12 cellular contexts compared by ENCODE assay signal in the genomic region with DNA sequence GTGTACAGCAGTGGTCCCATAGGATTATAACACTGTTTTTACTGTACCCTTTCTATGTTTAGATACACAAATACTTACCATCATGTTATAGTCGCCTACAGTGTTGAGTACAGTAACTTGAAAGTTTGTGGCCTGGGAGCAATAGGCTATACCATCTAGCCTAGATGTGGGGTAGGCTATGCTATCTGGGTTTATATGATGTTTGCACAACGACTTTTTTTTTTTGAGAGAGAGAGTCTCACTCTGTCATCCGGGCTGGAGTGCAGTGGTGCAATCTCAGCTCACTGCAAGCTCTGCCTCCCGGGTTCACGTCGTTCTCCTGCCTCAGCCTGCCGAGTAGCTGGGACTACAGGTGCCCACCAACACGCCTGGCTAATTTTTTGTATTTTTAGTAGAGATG. TPM values are rescaled to one million over a fixed set of nuclear protein-coding genes. Genes with fewer than 3 reads are reported as not detected.
DNase-seq lines count a peak whose midpoint lies in the region; ATAC-seq, FAIRE-seq and TF ChIP-seq lines count a peak whose summit lies in the region.
"Not testable (repeated sequence)": the region's sequence is repeated elsewhere in the genome, so short reads cannot be mapped to it uniquely, and the experiment has no call there.
"Had no signal": no experiment of that assay in that cellular context is flagged by ENCODE, and none has a peak within 500 bp of the region (broad histone marks: within the 10 kb centered on the region; RNA-seq: fewer than 3 reads in every experiment).

No MANE protein-coding gene starts in this region.

- not testable (repeated sequence) for H3K4me3 ChIP-seq in GM12878; mesenchymal stem cell (ENCODE audit: insufficient read depth in 1 of 2, low read depth in 1 of 2, low read length in 2 of 2); psoas muscle

- RAD21 ChIA-PET in GM12878 (lab: Charles Lee; ENCODE audit: unreplicated experiment) = not testable (repeated sequence)

- FAIRE-seq in GM12878 (lab: Jason Lieb, UNC) = not testable (repeated sequence)

- not testable (repeated sequence) for H2BK12ac ChIP-seq in mesenchymal stem cell (ENCODE audit: low read length in 2 of 2)

- CTCF ChIA-PET in GM12878 (lab: Yijun Ruan, JAX) = not testable (repeated sequence)

- H4K20me1 ChIP-seq in GM12878 (ENCODE audit: control insufficient read depth, insufficient read depth) = not testable (repeated sequence)

- POLR2A ChIA-PET in GM12878 (lab: Charles Lee) = interaction anchor here (0.7 kb wide), 1 partner anchor 256 kb away, joined by 3 read pairs; no protein-coding TSS in a partner anchor

- H3K9me3 ChIP-seq in T-helper 17 cell (ENCODE audit: control insufficient read depth, low read length, poor library complexity, severe bottlenecking); GM12878 (replicated peaks; ENCODE audit: control insufficient read depth, insufficient read depth, low read length); mesenchymal stem cell (ENCODE audit: control insufficient read depth, low read length); psoas muscle: not testable (repeated sequence)

- H3K36me3 ChIP-seq in GM12878 (ENCODE audit: control insufficient read depth in 2 of 2, insufficient read depth in 2 of 2, low read length in 1 of 2) (peaks cover 8 to 49% of the 10 kb centered on the region in 2 experiments), mesenchymal stem cell (ENCODE audit: control insufficient read depth in 1 of 2, insufficient read depth in 2 of 2, low read depth in 1 of 2, low read length in 2 of 2) (peaks cover 55 to 91% of the 10 kb centered on the region in 2 experiments), psoas muscle (ENCODE audit: insufficient read depth in 1 of 2, low read depth in 1 of 2) (peaks cover 10 to 100% of the 10 kb centered on the region in 2 donors)

- not testable (repeated sequence) for H3K4me1 ChIP-seq in GM12878 (ENCODE audit: control insufficient read depth, insufficient read depth, low read length); mesenchymal stem cell (ENCODE audit: control insufficient read depth, insufficient read depth, low read depth, low read length)
- peaks cover 34% of the 10 kb centered on the region for H3K4me1 ChIP-seq in psoas muscle

- TF ChIP-seq POLR2A in GM12878 (IDR thresholded peaks at IDR 0.05; ENCODE audit: low read depth, low read length) = not testable (repeated sequence)

- H3K4me1 Mint-ChIP-seq in T-helper 17 cell = peaks cover 35% of the 10 kb centered on the region

- intact Hi-C loops in GM12878 (cut with micrococcal nuclease; ENCODE audit: unreplicated experiment); left colon (cut with DNase I, micrococcal nuclease): not testable (repeated sequence)
- intact Hi-C loops in psoas muscle (cut with DNase I) = loop anchor here in 1 of 2 donors (10.0 kb wide), 1 partner anchor 55 kb away; no protein-coding TSS in a partner anchor

- H3K18ac ChIP-seq in mesenchymal stem cell (ENCODE audit: low read depth in 1 of 2, low read length in 2 of 2) = not testable (repeated sequence)

- not testable (repeated sequence) for BruUV-seq in GM12878 (replicated peaks; lab: Mats Ljungman, UMichigan)

- peak overlapping the region; percentile 75 for H3K27ac Mint-ChIP-seq in T-helper 17 cell

- in situ Hi-C loops in GM12878 (cut with MboI) = not testable (repeated sequence)

- not testable (repeated sequence) for H2BK5ac ChIP-seq in mesenchymal stem cell (ENCODE audit: low read depth, low read length, poor library complexity, severe bottlenecking)

- H3K27me3 ChIP-seq in GM12878 (replicated peaks in 1 of 2; ENCODE audit: control insufficient read depth in 2 of 2, insufficient read depth in 2 of 2, low read length in 1 of 2); mesenchymal stem cell (ENCODE audit: control insufficient read depth in 1 of 2, insufficient read depth in 1 of 2, low read length in 2 of 2); psoas muscle (ENCODE audit: insufficient read depth in 3 of 3, low read length in 2 of 3): not testable (repeated sequence)

- H3K36me3 Mint-ChIP-seq in T-helper 17 cell (ENCODE audit: low read depth) = not testable (repeated sequence)

- H3K27ac ChIP-seq in GM12878 (ENCODE audit: control insufficient read depth, insufficient read depth); mesenchymal stem cell (ENCODE audit: low read length, poor library complexity, severe bottlenecking): not testable (repeated sequence)
- H3K27ac ChIP-seq in psoas muscle = peak overlapping the region; percentile 60

- not testable (repeated sequence) for H2AK5ac ChIP-seq in mesenchymal stem cell (ENCODE audit: low read length, severe bottlenecking)

- H3K4ac ChIP-seq in mesenchymal stem cell (ENCODE audit: low read depth in 1 of 2, low read length in 2 of 2) = not testable (repeated sequence)

- not testable (repeated sequence) for H3K23ac ChIP-seq in mesenchymal stem cell (ENCODE audit: low read length in 2 of 2)

- 78% methylated on average over 8 of the region's 8 CpGs for WGBS in GM12878 (ENCODE audit: insufficient coverage, insufficient replicate concordance, low lambda C conversion rate, missing lambda C conversion rate)
- 97% methylated on average over 8 of the region's 8 CpGs for WGBS in mesenchymal stem cell
- 78 to 83% (median 81%) methylated on average over 8 of the region's 8 CpGs for WGBS in psoas muscle, 3 donors

- H3K9ac ChIP-seq in GM12878 (ENCODE audit: control insufficient read depth, insufficient read depth, low read length) = not testable (repeated sequence)
- H3K9ac ChIP-seq in mesenchymal stem cell (ENCODE audit: low read length) = peak overlapping the region; percentile 13

- TF ChIP-seq EP300 in GM12878 (IDR thresholded peaks at IDR 0.05; ENCODE audit: borderline replicate concordance in 1 of 2, control insufficient read depth in 1 of 2, low read depth in 2 of 2, low read length in 2 of 2) = not testable (repeated sequence)

- not testable (repeated sequence) for H3K4me2 ChIP-seq in GM12878 (ENCODE audit: control insufficient read depth, insufficient read depth); mesenchymal stem cell (ENCODE audit: low read length, poor library complexity, severe bottlenecking)

- not testable (repeated sequence) for H2BK120ac ChIP-seq in mesenchymal stem cell (ENCODE audit: low read depth, low read length)

- ATAC-seq in T-helper 17 cell = not testable (repeated sequence)
- ATAC-seq in GM12878 (peak; percentile 22; the same call in 1 of the 3 replicates), left colon (peak; percentile 64), psoas muscle (peak in 2 of 4 donors; percentile 9 to 24)

- H2AFZ ChIP-seq in GM12878 (ENCODE audit: control insufficient read depth, low read depth, low read length); mesenchymal stem cell (ENCODE audit: low read depth, low read length): not testable (repeated sequence)

- not testable (repeated sequence) for TF ChIP-seq CTCF in GM12878 (IDR thresholded peaks at IDR 0.05 in 2 of 3, conservative IDR thresholded peaks at IDR 0.05 in 1 of 3; ENCODE audit: control insufficient read depth in 2 of 3, extremely low read depth in 1 of 3, insufficient read depth in 1 of 3, low read depth in 3 of 3, low read length in 3 of 3); psoas muscle (IDR thresholded peaks at IDR 0.05)

- H3K4me3 Mint-ChIP-seq in T-helper 17 cell = not testable (repeated sequence)

- not testable (repeated sequence) for TF ChIP-seq RAD21 in GM12878 (IDR thresholded peaks at IDR 0.05; ENCODE audit: insufficient read depth, low read depth, low read length)

- SMC1A ChIA-PET in GM12878 (lab: Charles Lee; ENCODE audit: uncharacterized antibody, unreplicated experiment) = not testable (repeated sequence)

- not testable (repeated sequence) for H3K27me3 Mint-ChIP-seq in T-helper 17 cell

- H3K79me1 ChIP-seq in mesenchymal stem cell (replicated peaks; ENCODE audit: low read length, poor library complexity, severe bottlenecking) = not testable (repeated sequence)

- not testable (repeated sequence) for H3K14ac ChIP-seq in mesenchymal stem cell (ENCODE audit: low read length in 2 of 2)

- H3K79me2 ChIP-seq in GM12878 (ENCODE audit: control insufficient read depth, insufficient read depth, low read length) = peaks cover 19% of the 10 kb centered on the region

- not testable (repeated sequence) for H4K91ac ChIP-seq in mesenchymal stem cell (ENCODE audit: low read length)

- DNase-seq in T-helper 17 cell; GM12878 (ENCODE audit: low read depth, low spot score); left colon; mesenchymal stem cell; psoas muscle: not testable (repeated sequence)

- H4K8ac ChIP-seq in mesenchymal stem cell (ENCODE audit: low read length) = not testable (repeated sequence)

- H2BK15ac ChIP-seq in mesenchymal stem cell (ENCODE audit: low read depth, poor library complexity, severe bottlenecking) = not testable (repeated sequence)

RNA-seq across cellular contexts. Expression of gene TARDBP, which starts 6.9 kb away (rescaled TPM):
- total RNA-seq in T-helper 17 cell = 100 to 1,000 TPM; 121 to 135 TPM
- total RNA-seq in GM12878 (2013; cell fraction: nucleolus; rRNA removed) = 172 and 179 TPM in 2 replicates
- total RNA-seq in GM12878 (2014; rRNA removed) = 55.6 and 64.1 TPM in 2 replicates
- 124 and 135 TPM in 2 replicates for total RNA-seq in GM12878 (2014; rRNA removed; fragmentation: Illumina TruSeq; extraction: Trizol)
- 155 and 174 TPM in 2 replicates for total RNA-seq in GM12878 (2021)
- 89.3 TPM for polyA plus RNA-seq in GM12878 (2011; ENCODE audit: low read depth)
- 209 and 284 TPM in 2 replicates for polyA plus RNA-seq in GM12878 (2011; rRNA removed)
- polyA plus RNA-seq in GM12878 (2011; cell fraction: cytosol; rRNA removed) = 92.3 and 131 TPM in 2 replicates
- polyA plus RNA-seq in GM12878 (2011; cell fraction: nucleus; rRNA removed) = 210 and 304 TPM in 2 replicates
- polyA plus RNA-seq in GM12878 (2012) = 145 and 148 TPM in 2 replicates
- polyA plus RNA-seq in GM12878 (2014; fragmentation: Illumina TruSeq; extraction: Trizol) = 318 and 350 TPM in 2 replicates
- polyA plus RNA-seq in GM12878 (2014; fragmentation: Nextera tagmentation; extraction: Ambion mirVana) = 100 to 1,000 TPM in 1 of 2 experiments, 10 to 100 TPM in 1; 76.1 to 171 TPM
- polyA plus RNA-seq in GM12878 (2014; rRNA removed) = 212 and 257 TPM in 2 replicates
- 100 to 1,000 TPM; 251 to 253 TPM for polyA plus RNA-seq in GM12878 (2016; fragmentation: Nextera tagmentation; extraction: Ambion mirVana)
- 90.0 and 129 TPM in 2 replicates for polyA minus RNA-seq in GM12878 (2011; rRNA and poly(A)+ RNA removed)
- 54.4 and 74.5 TPM in 2 replicates for polyA minus RNA-seq in GM12878 (2011; cell fraction: cytosol; rRNA and poly(A)+ RNA removed)
- polyA minus RNA-seq in GM12878 (2011; cell fraction: nucleus; rRNA and poly(A)+ RNA removed) = 68.2 and 109 TPM in 2 replicates
- total RNA-seq in left colon = 100 to 1,000 TPM; 112 to 121 TPM
- 132 TPM for polyA plus RNA-seq in mesenchymal stem cell (2013, experiment 1 of 2)
- 135 TPM for polyA plus RNA-seq in mesenchymal stem cell (2013, experiment 2 of 2)
- 100 to 1,000 TPM in 2 of 4 donors, 10 to 100 TPM in 2; 91.8 to 132 (median 103) TPM for total RNA-seq in psoas muscle
- 100 to 1,000 TPM; 183 to 387 (median 258) TPM for polyA plus RNA-seq in psoas muscle

RNA-seq across cellular contexts. Expression of gene MASP2, which starts 27.7 kb away (rescaled TPM):
- total RNA-seq in T-helper 17 cell = under 1 TPM; 0.18 to 0.30 TPM
- total RNA-seq in GM12878 (2013; cell fraction: nucleolus; rRNA removed) = 0.25 TPM in 1 of 2 replicates, not detected in the other
- total RNA-seq in GM12878 (2014; rRNA removed) = 0.05 TPM in 1 of 2 replicates, not detected in the other
- total RNA-seq in GM12878 (2014; rRNA removed; fragmentation: Illumina TruSeq; extraction: Trizol) = 0.04 TPM in 1 of 2 replicates, not detected in the other
- total RNA-seq in GM12878 (2021) = not detected in 2 replicates
- polyA plus RNA-seq in GM12878 (2011; ENCODE audit: low read depth) = 5.6 TPM
- not detected in 2 replicates for polyA plus RNA-seq in GM12878 (2011; rRNA removed)
- not detected in 2 replicates for polyA plus RNA-seq in GM12878 (2011; cell fraction: cytosol; rRNA removed)
- polyA plus RNA-seq in GM12878 (2011; cell fraction: nucleus; rRNA removed) = not detected in 2 replicates
- 2.0 and 5.9 TPM in 2 replicates for polyA plus RNA-seq in GM12878 (2012)
- polyA plus RNA-seq in GM12878 (2014; fragmentation: Illumina TruSeq; extraction: Trizol) = not detected in 2 replicates
- polyA plus RNA-seq in GM12878 (2014; fragmentation: Nextera tagmentation; extraction: Ambion mirVana) = under 1 TPM in 1 of 2 experiments, not detected in 1; 0.06 TPM
- polyA plus RNA-seq in GM12878 (2014; rRNA removed) = not detected in 2 replicates
- under 1 TPM in 1 of 2 experiments, not detected in 1; 0.21 TPM for polyA plus RNA-seq in GM12878 (2016; fragmentation: Nextera tagmentation; extraction: Ambion mirVana)
- not detected in 2 replicates for polyA minus RNA-seq in GM12878 (2011; rRNA and poly(A)+ RNA removed)
- polyA minus RNA-seq in GM12878 (2011; cell fraction: cytosol; rRNA and poly(A)+ RNA removed) = not detected in 2 replicates
- not detected in 2 replicates for polyA minus RNA-seq in GM12878 (2011; cell fraction: nucleus; rRNA and poly(A)+ RNA removed)
- not detected for total RNA-seq in left colon
- polyA plus RNA-seq in mesenchymal stem cell (2013, experiment 1 of 2) = not detected
- not detected for polyA plus RNA-seq in mesenchymal stem cell (2013, experiment 2 of 2)
- not detected for total RNA-seq in psoas muscle
- polyA plus RNA-seq in psoas muscle = under 1 TPM in 1 of 3 donors, not detected in 2; 0.03 TPM
- total RNA-seq: CD4-positive, alpha-beta memory T cell; CD4-positive, CD25-positive, alpha-beta regulatory T cell; Daoy; G401 had no signal
- polyA plus RNA-seq: AG04450; CD14-positive monocyte; CD8-positive, alpha-beta memory T cell had no signal

RNA-seq across cellular contexts. Expression of gene SRM, which starts 40.5 kb away (rescaled TPM):
- 10 to 100 TPM; 37.5 to 39.5 TPM for total RNA-seq in T-helper 17 cell
- 17.2 and 20.5 TPM in 2 replicates for total RNA-seq in GM12878 (2013; cell fraction: nucleolus; rRNA removed)
- 49.9 and 81.2 TPM in 2 replicates for total RNA-seq in GM12878 (2014; rRNA removed)
- 40.6 and 43.0 TPM in 2 replicates for total RNA-seq in GM12878 (2014; rRNA removed; fragmentation: Illumina TruSeq; extraction: Trizol)
- total RNA-seq in GM12878 (2021) = 249 and 255 TPM in 2 replicates
- polyA plus RNA-seq in GM12878 (2011; ENCODE audit: low read depth) = 48.6 TPM
- 11.0 and 22.2 TPM in 2 replicates for polyA plus RNA-seq in GM12878 (2011; rRNA removed)
- 70.7 and 73.8 TPM in 2 replicates for polyA plus RNA-seq in GM12878 (2011; cell fraction: cytosol; rRNA removed)
- 44.6 and 69.9 TPM in 2 replicates for polyA plus RNA-seq in GM12878 (2011; cell fraction: nucleus; rRNA removed)
- 130 and 136 TPM in 2 replicates for polyA plus RNA-seq in GM12878 (2012)
- polyA plus RNA-seq in GM12878 (2014; fragmentation: Illumina TruSeq; extraction: Trizol) = 59.5 and 133 TPM in 2 replicates
- 10 to 100 TPM; 16.7 to 46.6 TPM for polyA plus RNA-seq in GM12878 (2014; fragmentation: Nextera tagmentation; extraction: Ambion mirVana)
- 142 and 185 TPM in 2 replicates for polyA plus RNA-seq in GM12878 (2014; rRNA removed)
- 100 to 1,000 TPM in 1 of 2 experiments, 10 to 100 TPM in 1; 81.1 to 155 TPM for polyA plus RNA-seq in GM12878 (2016; fragmentation: Nextera tagmentation; extraction: Ambion mirVana)
- 40.4 and 67.7 TPM in 2 replicates for polyA minus RNA-seq in GM12878 (2011; rRNA and poly(A)+ RNA removed)
- polyA minus RNA-seq in GM12878 (2011; cell fraction: cytosol; rRNA and poly(A)+ RNA removed) = 56.3 and 73.1 TPM in 2 replicates
- 15.0 and 34.0 TPM in 2 replicates for polyA minus RNA-seq in GM12878 (2011; cell fraction: nucleus; rRNA and poly(A)+ RNA removed)
- total RNA-seq in left colon = 10 to 100 TPM; 17.8 to 29.9 TPM
- 208 TPM for polyA plus RNA-seq in mesenchymal stem cell (2013, experiment 1 of 2)
- polyA plus RNA-seq in mesenchymal stem cell (2013, experiment 2 of 2) = 196 TPM
- 100 to 1,000 TPM in 1 of 4 donors, 10 to 100 TPM in 3; 60.4 to 106 (median 74.9) TPM for total RNA-seq in psoas muscle
- polyA plus RNA-seq in psoas muscle = 100 to 1,000 TPM in 1 of 3 donors, 10 to 100 TPM in 2; 69.6 to 163 (median 79.3) TPM
